Comparison of ENCODE assay signal across 10 cellular contexts in genomic region chr5:109413463-109413862, GRCh38. TPM values are rescaled to one million over a fixed set of nuclear protein-coding genes. Genes with fewer than 3 reads are reported as not detected.
A peak's percentile ranks its signal among the peaks of the same experiment; 100 is the strongest.
DNase-seq lines count a peak whose midpoint lies in the region; ATAC-seq and TF ChIP-seq lines count a peak whose summit lies in the region.
"Had no signal": no experiment of that assay in that cellular context is flagged by ENCODE, and none has a peak within 500 bp of the region (broad histone marks: within the 10 kb centered on the region; RNA-seq: fewer than 3 reads in every experiment).

No MANE protein-coding gene starts in this region.

- no peak for TF ChIP-seq CTCF in nephron progenitor cell (IDR thresholded peaks at IDR 0.05)

- H3K4me1 Mint-ChIP-seq in nephron progenitor cell, result peaks cover 36% of the 10 kb centered on the region

- no peak overlapping the region for H3K4me3 Mint-ChIP-seq in nephron progenitor cell
- H3K4me3 Mint-ChIP-seq: CD8-positive, alpha-beta T cell had no signal

- ATAC-seq in GM19035 (IDR thresholded peaks at IDR 0.05; ENCODE audit: unreplicated experiment) (no peak), GM21381 (IDR thresholded peaks at IDR 0.05; ENCODE audit: unreplicated experiment) (no peak)
- ATAC-seq: CD8-positive, alpha-beta T cell had no signal

- peaks cover 30% of the 10 kb centered on the region for H3K9me3 Mint-ChIP-seq in nephron progenitor cell

- no peak overlapping the region for H3K27ac Mint-ChIP-seq in nephron progenitor cell
- H3K27ac Mint-ChIP-seq: CD8-positive, alpha-beta T cell had no signal

- H3K4me3 ChIP-seq in H7 (ENCODE audit: insufficient read depth, low read depth, low read length), result no peak overlapping the region

- no peaks in the 10 kb centered on the region for H3K36me3 ChIP-seq in H7 (replicated peaks; ENCODE audit: control insufficient read depth, insufficient read depth, low read length)

- H3K27me3 ChIP-seq in H7 (ENCODE audit: control insufficient read depth, insufficient read depth, low read length), result no peaks in the 10 kb centered on the region

- DNase-seq in Ammon's horn (ENCODE audit: low spot score) (peak; percentile 35), NCI-H1092 (lab: John Stamatoyannopoulos, UW) (peak; percentile 21), caudate nucleus (lab: John Stamatoyannopoulos, UW) (peak in 4 of 61 donors; percentile 8 to 18 (median 11)), lung microvascular endothelial cell (ENCODE audit: low read depth in 2 of 2) (peak; percentile 28 to 30), H7 (no peak), nephron progenitor cell (no peak)
- DNase-seq: activated effector memory CD4-positive, alpha-beta T cell treated with anti-CD3 and anti-CD28 coated beads, Interleukin-2, amount 50 U/mL, for 16 hours; CD8-positive, alpha-beta T cell had no signal

- H3K36me3 Mint-ChIP-seq in nephron progenitor cell (ENCODE audit: low read depth), result peaks cover 20% of the 10 kb centered on the region

- H3K27me3 Mint-ChIP-seq in nephron progenitor cell (ENCODE audit: low read depth, poor library complexity), result no peaks in the 10 kb centered on the region

- H3K27ac ChIP-seq in caudate nucleus (ENCODE audit: low read depth, low read length), result peak overlapping the region; percentile 71

RNA-seq across cellular contexts. Expression of gene PJA2, which starts 3.7 kb away (rescaled TPM):
- total RNA-seq in lung microvascular endothelial cell, result 47.3 and 70.6 TPM in 2 replicates
- 48.0 and 77.1 TPM in 2 replicates for total RNA-seq in H7 (2014; rRNA removed; shearing (Covaris generic))

Comparison
In these comparisons a context has a peak if more than half of its experiments do, and no peak if none do; other contexts are left out.
1. DNase-seq: peak in Ammon's horn (single experiment), NCI-H1092 (single experiment) and lung microvascular endothelial cell (2 of 2); none in H7 (single experiment) and nephron progenitor cell (single experiment).